In genomic region chr12:64610092-64610659, GRCh38 we compare ENCODE assay signal across 1 cellular context.
TF ChIP-seq lines count a peak whose summit lies in the region.

Gene RASSF3, plus strand, starts transcription at chr12:64610495. Its CDS starts 138 bp downstream, at chr12:64610633.

TF ChIP-seq in HepG2, 621 proteins besides CTCF, POLR2A, EP300 and RAD21 (continued from another document and continues in another):
- TF ChIP-seq TERF1 (CRISPR knock-in tag; IDR thresholded peaks at IDR 0.05) (no peak), ZC3H13 (CRISPR knock-in tag; IDR thresholded peaks at IDR 0.05) (0 out of 2 replicates have a peak, but pooled peaks have one; percentile 25), IRF2 (CRISPR knock-in tag; IDR thresholded peaks at IDR 0.05) (0 out of 2 replicates have a peak, but pooled peaks have one; percentile 30), RBFOX2 (IDR thresholded peaks at IDR 0.05; ENCODE audit: low read depth, low read length) (peak; percentile 50), KLF13 (CRISPR knock-in tag; IDR thresholded peaks at IDR 0.05) (no peak), ZNF704 (CRISPR knock-in tag; IDR thresholded peaks at IDR 0.05; ENCODE audit: borderline replicate concordance) (no peak), ETV5 (CRISPR knock-in tag; IDR thresholded peaks at IDR 0.05; ENCODE audit: borderline replicate concordance) (peak; percentile 77), MAZ (IDR thresholded peaks at IDR 0.05; ENCODE audit: borderline replicate concordance, low read depth, low read length) (0 out of 2 replicates have a peak, but pooled peaks have one; percentile 27), MAZ (CRISPR knock-in tag; IDR thresholded peaks at IDR 0.05; ENCODE audit: low read depth) (no peak; the same call in 1 of the 2 replicates), HNF1B (CRISPR knock-in tag; IDR thresholded peaks at IDR 0.05) (0 out of 2 replicates have a peak, but pooled peaks have one; percentile 30), GABPB1 (CRISPR knock-in tag; IDR thresholded peaks at IDR 0.05) (peak; percentile 69), THYN1 (CRISPR knock-in tag; IDR thresholded peaks at IDR 0.05; ENCODE audit: borderline replicate concordance, low read depth) (no peak), ZNF746 (CRISPR knock-in tag; IDR thresholded peaks at IDR 0.05) (peak; percentile 20; the same call in 1 of the 2 replicates), ZNF124 (CRISPR knock-in tag; IDR thresholded peaks at IDR 0.05) (peak; percentile 71; the same call in 1 of the 2 replicates), MEF2D (CRISPR knock-in tag; IDR thresholded peaks at IDR 0.05) (peak; percentile 63), PITX1 (CRISPR knock-in tag; IDR thresholded peaks at IDR 0.05) (peak; percentile 53; the same call in 1 of the 2 replicates), POLR2AphosphoS5 (IDR thresholded peaks at IDR 0.05; ENCODE audit: low read depth, low read length) (peak; percentile 31), YY1 (IDR thresholded peaks at IDR 0.05; ENCODE audit: insufficient read depth, insufficient replicate concordance, low read depth, low read length) (peak; percentile 26), ARID5B (CRISPR knock-in tag; IDR thresholded peaks at IDR 0.05) (peak; percentile 50; the same call in 1 of the 2 replicates), PAXIP1 (CRISPR knock-in tag; conservative IDR thresholded peaks at IDR 0.05) (0 out of 2 replicates have a peak, but pooled peaks have one; percentile 17), TAF1 (CRISPR knock-in tag; IDR thresholded peaks at IDR 0.05) (peak; percentile 31; the same call in 1 of the 2 replicates), SAP130 (CRISPR knock-in tag; IDR thresholded peaks at IDR 0.05; ENCODE audit: low read depth) (peak; percentile 54), RARA (CRISPR knock-in tag; IDR thresholded peaks at IDR 0.05) (0 out of 2 replicates have a peak, but pooled peaks have one; percentile 18), ZNF816 (CRISPR knock-in tag; IDR thresholded peaks at IDR 0.05; ENCODE audit: borderline replicate concordance) (0 out of 2 replicates have a peak, but pooled peaks have one; percentile 59), ZFP82 (CRISPR knock-in tag; IDR thresholded peaks at IDR 0.05; ENCODE audit: borderline replicate concordance) (0 out of 2 replicates have a peak, but pooled peaks have one; percentile 74), HNRNPLL (IDR thresholded peaks at IDR 0.05; ENCODE audit: low read depth, low read length, poor library complexity, severe bottlenecking) (peak; percentile 39), MYPOP (CRISPR knock-in tag; IDR thresholded peaks at IDR 0.05) (peak; percentile 17; the same call in 1 of the 2 replicates), RELA (CRISPR knock-in tag; IDR thresholded peaks at IDR 0.05) (no peak), ZIK1 (CRISPR knock-in tag; IDR thresholded peaks at IDR 0.05; ENCODE audit: borderline replicate concordance, low read depth) (0 out of 2 replicates have a peak, but pooled peaks have one; percentile 53), KAT8 (CRISPR knock-in tag; IDR thresholded peaks at IDR 0.05) (0 out of 2 replicates have a peak, but pooled peaks have one; percentile 28), SALL1 (CRISPR knock-in tag; IDR thresholded peaks at IDR 0.05) (peak; percentile 64), ZNF18 (CRISPR knock-in tag; IDR thresholded peaks at IDR 0.05; ENCODE audit: insufficient replicate concordance) (no peak), ETV6 (CRISPR knock-in tag; conservative IDR thresholded peaks at IDR 0.05) (peak; percentile 74), PATZ1 (CRISPR knock-in tag; IDR thresholded peaks at IDR 0.05) (peak; percentile 83), HOMEZ (CRISPR knock-in tag; IDR thresholded peaks at IDR 0.05; ENCODE audit: low read depth) (no peak), ZZZ3 (CRISPR knock-in tag; IDR thresholded peaks at IDR 0.05; ENCODE audit: borderline replicate concordance) (no peak), KMT2B (CRISPR knock-in tag; IDR thresholded peaks at IDR 0.05) (peak; percentile 64), ZNF432 (CRISPR knock-in tag; IDR thresholded peaks at IDR 0.05; ENCODE audit: borderline replicate concordance) (no peak), ZNF772 (CRISPR knock-in tag; IDR thresholded peaks at IDR 0.05) (0 out of 2 replicates have a peak, but pooled peaks have one; percentile 38), CBX2 (IDR thresholded peaks at IDR 0.05; ENCODE audit: low read depth, low read length) (no peak), CBX2 (CRISPR knock-in tag; IDR thresholded peaks at IDR 0.05; ENCODE audit: low read depth) (no peak), ZNF451 (CRISPR knock-in tag; IDR thresholded peaks at IDR 0.05) (0 out of 2 replicates have a peak, but pooled peaks have one; percentile 47)
